Comparison of ENCODE assay signal across 6 cellular contexts in the genomic region with DNA sequence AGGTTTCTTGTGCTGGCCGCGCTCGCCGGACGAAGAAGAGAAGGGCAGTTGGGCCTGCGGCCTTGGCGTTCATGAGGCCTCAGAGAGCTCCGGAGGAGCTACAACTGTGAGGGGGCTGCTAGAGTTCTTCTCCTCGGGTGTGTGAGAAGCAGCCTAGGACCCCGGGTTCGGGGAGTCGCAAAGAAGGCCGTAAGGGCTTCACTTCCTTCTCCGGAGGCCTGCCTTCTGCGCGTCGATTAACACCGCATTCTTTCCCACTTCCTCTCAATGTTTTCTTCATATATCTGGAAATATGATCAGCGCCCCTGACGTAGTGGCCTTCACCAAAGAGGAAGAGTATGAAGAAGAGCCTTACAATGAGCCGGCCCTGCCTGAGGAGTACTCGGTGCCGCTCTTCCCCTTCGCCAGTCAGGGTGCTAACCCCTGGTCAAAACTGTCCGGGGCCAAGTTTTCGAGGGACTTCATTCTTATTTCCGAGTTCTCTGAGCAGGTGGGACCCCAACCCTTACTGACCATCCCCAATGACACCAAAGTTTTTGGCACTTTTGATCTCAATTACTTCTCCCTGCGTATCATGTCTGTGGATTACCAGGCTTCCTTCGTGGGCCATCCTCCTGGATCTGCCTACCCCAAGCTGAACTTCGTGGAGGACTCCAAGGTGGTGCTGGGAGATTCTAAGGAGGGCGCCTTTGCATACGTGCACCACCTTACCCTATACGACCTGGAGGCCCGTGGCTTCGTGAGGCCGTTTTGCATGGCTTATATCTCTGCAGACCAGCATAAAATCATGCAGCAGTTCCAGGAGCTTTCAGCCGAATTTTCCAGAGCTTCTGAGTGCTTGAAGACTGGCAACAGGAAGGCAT. TPM values are rescaled to one million over a fixed set of nuclear protein-coding genes. Genes with fewer than 3 reads are reported as not detected.
A peak's percentile ranks its signal among the peaks of the same experiment; 100 is the strongest.
DNase-seq lines count a peak whose midpoint lies in the region; ATAC-seq and TF ChIP-seq lines count a peak whose summit lies in the region.

No MANE protein-coding gene starts in this region.

- peaks cover 70% of the 10 kb centered on the region for H3K4me1 Mint-ChIP-seq in activated naive CD8-positive, alpha-beta T cell treated with anti-CD3 and anti-CD28 coated beads for 36 hours

- H3K4me1 ChIP-seq in mucosa of descending colon (ENCODE audit: low read depth) = peaks cover 56% of the 10 kb centered on the region

- H3K27me3 Mint-ChIP-seq in activated naive CD8-positive, alpha-beta T cell treated with anti-CD3 and anti-CD28 coated beads for 36 hours = no peaks in the 10 kb centered on the region

- H3K36me3 ChIP-seq in mucosa of descending colon (ENCODE audit: low read depth) = no peaks in the 10 kb centered on the region

- H3K9me3 Mint-ChIP-seq in activated naive CD8-positive, alpha-beta T cell treated with anti-CD3 and anti-CD28 coated beads for 36 hours = no peaks in the 10 kb centered on the region

- H3K9me3 ChIP-seq in mucosa of descending colon = no peaks in the 10 kb centered on the region

- H3K4me3 ChIP-seq in mucosa of descending colon = peak overlapping the region; percentile 85

- no peak for TF ChIP-seq CTCF in mucosa of descending colon (IDR thresholded peaks at IDR 0.05)

- H3K27ac Mint-ChIP-seq in activated naive CD8-positive, alpha-beta T cell treated with anti-CD3 and anti-CD28 coated beads for 36 hours = peak overlapping the region; percentile 98

- ATAC-seq in mucosa of descending colon (peak; percentile 9), GM21619 (IDR thresholded peaks at IDR 0.05; ENCODE audit: unreplicated experiment) (no peak)

- peaks cover 50% of the 10 kb centered on the region for H3K36me3 Mint-ChIP-seq in activated naive CD8-positive, alpha-beta T cell treated with anti-CD3 and anti-CD28 coated beads for 36 hours

- intact Hi-C loops in mucosa of descending colon (cut with DNase I, micrococcal nuclease) = no loop called here

- DNase-seq in SKM-1 treated with dmso at 0.1 percent for 144 hours (lab: John Stamatoyannopoulos, UW; ENCODE audit: unreplicated experiment) = peak; percentile 39
- no peak for DNase-seq in SKM-1 (lab: John Stamatoyannopoulos, UW; ENCODE audit: unreplicated experiment)
- DNase-seq in activated naive CD8-positive, alpha-beta T cell treated with anti-CD3 and anti-CD28 coated beads for 36 hours = no peak
- DNase-seq in mucosa of descending colon = peak in 2 of 3 donors; percentile 40 to 58
- no peak for DNase-seq in T1000 (lab: John Stamatoyannopoulos, UW)

- H3K4me3 Mint-ChIP-seq in activated naive CD8-positive, alpha-beta T cell treated with anti-CD3 and anti-CD28 coated beads for 36 hours = peak overlapping the region; percentile 92

RNA-seq across cellular contexts. Expression of a gene that starts 0.6 kb away (rescaled TPM):
- 10 to 100 TPM; 19.4 TPM for total RNA-seq in activated naive CD8-positive, alpha-beta T cell treated with anti-CD3 and anti-CD28 coated beads for 36 hours
- 10 to 100 TPM; 20.1 to 24.1 (median 21.9) TPM for total RNA-seq in mucosa of descending colon

RNA-seq across cellular contexts. Expression of a gene that starts 0.9 kb away (rescaled TPM):
- total RNA-seq in activated naive CD8-positive, alpha-beta T cell treated with anti-CD3 and anti-CD28 coated beads for 36 hours = 10 to 100 TPM; 55.4 to 56.9 TPM
- 10 to 100 TPM; 27.9 to 39.8 (median 30.1) TPM for total RNA-seq in mucosa of descending colon

RNA-seq across cellular contexts. Expression of a gene that starts 47.6 kb away (rescaled TPM):
- 10 to 100 TPM; 50.2 to 52.2 TPM for total RNA-seq in activated naive CD8-positive, alpha-beta T cell treated with anti-CD3 and anti-CD28 coated beads for 36 hours
- 10 to 100 TPM; 30.0 to 49.3 (median 30.9) TPM for total RNA-seq in mucosa of descending colon

RNA-seq across cellular contexts. Expression of a gene that starts 55.3 kb away (rescaled TPM):
- total RNA-seq in activated naive CD8-positive, alpha-beta T cell treated with anti-CD3 and anti-CD28 coated beads for 36 hours = 1 to 10 TPM; 3.2 to 4.3 TPM
- 10 to 100 TPM; 13.4 to 20.7 (median 16.4) TPM for total RNA-seq in mucosa of descending colon

RNA-seq across cellular contexts. Expression of a gene that starts 57.2 kb away (rescaled TPM):
- 100 to 1,000 TPM; 237 to 242 TPM for total RNA-seq in activated naive CD8-positive, alpha-beta T cell treated with anti-CD3 and anti-CD28 coated beads for 36 hours
- 100 to 1,000 TPM; 278 to 319 (median 316) TPM for total RNA-seq in mucosa of descending colon

Comparison
In these comparisons a context has a peak if more than half of its experiments do, and no peak if none do; other contexts are left out.
1. DNase-seq: peak in SKM-1 treated with dmso at 0.1 percent for 144 hours (single experiment) and mucosa of descending colon (2 of 3); none in SKM-1 (single experiment), activated naive CD8-positive, alpha-beta T cell treated with anti-CD3 and anti-CD28 coated beads for 36 hours (single experiment) and T1000 (single experiment).